Comparison of ENCODE assay signal across 15 cellular contexts in the genomic region with DNA sequence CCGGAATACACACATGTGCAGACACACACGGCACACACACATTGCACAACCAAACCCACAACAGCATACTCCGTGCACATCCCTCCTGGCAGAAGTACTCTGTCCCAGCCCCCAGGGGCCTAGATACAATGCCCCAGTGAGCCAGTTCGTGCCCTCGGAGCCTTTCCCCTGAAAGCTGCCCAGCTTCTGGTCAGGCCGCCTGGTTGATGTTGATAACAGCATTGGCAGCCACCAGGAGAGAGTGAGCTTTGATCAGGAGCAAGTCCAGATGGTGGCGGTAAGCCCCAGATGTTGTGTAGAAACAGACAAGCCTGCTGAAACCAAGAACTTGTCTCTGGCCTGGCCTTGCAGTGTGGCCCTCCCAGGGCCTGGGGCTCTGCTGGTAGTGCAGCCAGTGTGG.
DNase-seq lines count a peak whose midpoint lies in the region; FAIRE-seq and TF ChIP-seq lines count a peak whose summit lies in the region.
"Had no signal": no experiment of that assay in that cellular context is flagged by ENCODE, and none has a peak within 500 bp of the region (broad histone marks: within the 10 kb centered on the region; RNA-seq: fewer than 3 reads in every experiment).

No MANE protein-coding gene starts in this region.

- no peak overlapping the region for H4K8ac ChIP-seq in H1 (ENCODE audit: extremely low read depth, insufficient read depth, low read length)

- no peak for FAIRE-seq in H1 (lab: Jason Lieb, UNC)
- FAIRE-seq: G401.6, HepG2 had no signal

- no peak overlapping the region for H2AFZ ChIP-seq in H1 (ENCODE audit: low read length)

- H4K20me1 ChIP-seq in H1 (replicated peaks in 1 of 2; ENCODE audit: control insufficient read depth in 1 of 2, insufficient read depth in 2 of 2, low read length in 2 of 2) = peaks cover 0 to 2% of the 10 kb centered on the region in 2 experiments

- no peak overlapping the region for H3K56ac ChIP-seq in H1 (replicated peaks; ENCODE audit: insufficient read length, low read depth, low read length)

- H3K23me2 ChIP-seq in H1 (ENCODE audit: low read depth, low read length) = no peaks in the 10 kb centered on the region

- H3K27ac ChIP-seq in H1 (ENCODE audit: low read depth, low read length) (no peak overlapping the region), spleen (no peak overlapping the region)
- H3K27ac ChIP-seq: BLaER1 treated with 17β-estradiol and CSF1 and Interleukin-3, amounts not matched to agents 10 nM and 100 nM had no signal

- no peaks in the 10 kb centered on the region for H3K36me3 Mint-ChIP-seq in chondrocyte (ENCODE audit: low read depth)
- H3K36me3 Mint-ChIP-seq: CD8-positive, alpha-beta T cell; IgD-negative memory B cell had no signal

- H3K4me1 ChIP-seq in H1 (replicated peaks in 1 of 4; ENCODE audit: control insufficient read depth in 3 of 4, insufficient read depth in 4 of 4, low read length in 3 of 4) (peaks cover 0 to 12% (median 6%) of the 10 kb centered on the region in 4 experiments; a peak in 5 of 7 replicates), spleen (no peaks in the 10 kb centered on the region)
- H3K4me1 ChIP-seq: HAP-1 had no signal

- no peak overlapping the region for H3K4me2 ChIP-seq in H1 (ENCODE audit: insufficient read depth in 1 of 2, low read depth in 2 of 2, low read length in 2 of 2)
- H3K4me2 ChIP-seq: BLaER1 treated with 17β-estradiol and CSF1 and Interleukin-3, amounts not matched to agents 10 nM and 100 nM had no signal

- no peaks in the 10 kb centered on the region for H3K4me1 Mint-ChIP-seq in chondrocyte (ENCODE audit: low read depth)
- H3K4me1 Mint-ChIP-seq: IgD-negative memory B cell had no signal

- H3K36me3 ChIP-seq in H1 (ENCODE audit: control insufficient read depth in 2 of 4, insufficient read depth in 4 of 4, low read length in 3 of 4) (no peaks in the 10 kb centered on the region), spleen (no peaks in the 10 kb centered on the region)
- H3K36me3 ChIP-seq: BLaER1 treated with 17β-estradiol and CSF1 and Interleukin-3, amounts not matched to agents 10 nM and 100 nM; HAP-1 had no signal

- no peak overlapping the region for H4K91ac ChIP-seq in H1 (replicated peaks; ENCODE audit: insufficient read length, low read length)

- no peaks in the 10 kb centered on the region for H3K9me3 Mint-ChIP-seq in chondrocyte (ENCODE audit: low read depth)
- H3K9me3 Mint-ChIP-seq: CD8-positive, alpha-beta T cell had no signal

- no peak for TF ChIP-seq POLR2A in H1 (IDR thresholded peaks at IDR 0.05; ENCODE audit: control extremely low read depth in 1 of 2, low read depth in 2 of 2, low read length in 2 of 2)
- no peak for TF ChIP-seq POLR2A in spleen (IDR thresholded peaks at IDR 0.05)
- TF ChIP-seq POLR2A in lower leg skin (IDR thresholded peaks at IDR 0.05) = no peak

- TF ChIP-seq EP300 in H1 (IDR thresholded peaks at IDR 0.05; ENCODE audit: borderline replicate concordance in 1 of 2, low read depth in 2 of 2, low read length in 2 of 2) = no peak

- H2BK12ac ChIP-seq in H1 (ENCODE audit: low read depth, low read length) = peak overlapping the region; percentile 50; the same call in 1 of the 2 replicates

- no peak overlapping the region for H3K23ac ChIP-seq in H1 (ENCODE audit: insufficient read length)

- H3K9me3 ChIP-seq in H1 (ENCODE audit: insufficient read depth in 2 of 2, low read depth in 1 of 2, low read length in 1 of 2) = no peaks in the 10 kb centered on the region
- no peaks in the 10 kb centered on the region for H3K9me3 ChIP-seq in spleen
- H3K9me3 ChIP-seq: BLaER1 treated with 17β-estradiol and CSF1 and Interleukin-3, amounts not matched to agents 10 nM and 100 nM; HAP-1 had no signal

- CTCF ChIA-PET in H1 (lab: Charles Lee; ENCODE audit: partially characterized antibody) = interaction anchor here (1.0 to 1.6 kb wide), 4 partner anchors 12 to 125 kb away, joined by 3 to 5 read pairs (median 4); no protein-coding TSS in a partner anchor

- TF ChIP-seq CTCF in H1 (IDR thresholded peaks at IDR 0.05; ENCODE audit: control extremely low read depth in 1 of 3, insufficient read depth in 1 of 3, low read depth in 1 of 3, low read length in 3 of 3) (no peak), spleen (IDR thresholded peaks at IDR 0.05 in 8 of 11, conservative IDR thresholded peaks at IDR 0.05 in 3 of 11) (no peak), chondrocyte (IDR thresholded peaks at IDR 0.05) (no peak), lower leg skin (IDR thresholded peaks at IDR 0.05) (no peak)

- no peaks in the 10 kb centered on the region for H3K27me3 Mint-ChIP-seq in chondrocyte (ENCODE audit: low read depth)

- no peak overlapping the region for H2BK15ac ChIP-seq in H1 (ENCODE audit: low read length)

- peak; percentile 65 for DNase-seq in NCI-H82 (lab: John Stamatoyannopoulos, UW)
- DNase-seq in NCI-H82 treated with DMSO at 0.1 percent for 48 hours (lab: John Stamatoyannopoulos, UW; ENCODE audit: unreplicated experiment) = no peak
- peak; percentile 80 for DNase-seq in DMS 273 (lab: John Stamatoyannopoulos, UW; ENCODE audit: unreplicated experiment)
- no peak for DNase-seq in H1 (ENCODE audit: low read depth in 1 of 2, low spot score in 2 of 2)
- DNase-seq in spleen = peak; percentile 24
- no peak for DNase-seq in chondrocyte (ENCODE audit: low spot score)
- DNase-seq in lower leg skin (ENCODE audit: low spot score in 2 of 2) = no peak
- DNase-seq: 8988T; Calu3; CD8-positive, alpha-beta T cell had no signal

- H3K27ac Mint-ChIP-seq in chondrocyte (ENCODE audit: unreplicated experiment) = no peak overlapping the region
- H3K27ac Mint-ChIP-seq: CD8-positive, alpha-beta T cell; IgD-negative memory B cell had no signal

- H3K18ac ChIP-seq in H1 (ENCODE audit: extremely low read depth, low read length) = no peak overlapping the region

- POLR2A ChIA-PET in H1 (lab: Charles Lee; ENCODE audit: partially characterized antibody) = no interaction called here

- H2BK5ac ChIP-seq in H1 (ENCODE audit: low read depth, low read length) = no peak overlapping the region

- no peak overlapping the region for H4K5ac ChIP-seq in H1 (ENCODE audit: insufficient read length, low read depth, low read length)

- intact Hi-C loops in spleen (cut with DNase I; ENCODE audit: low total_unique reads) = no loop called here
- intact Hi-C loops in lower leg skin (cut with DNase I; ENCODE audit: low total_unique reads) = no loop called here

- H2AK5ac ChIP-seq in H1 (ENCODE audit: low read depth, low read length) = no peak overlapping the region

- no peak for TF ChIP-seq RAD21 in H1 (IDR thresholded peaks at IDR 0.05 in 1 of 2, conservative IDR thresholded peaks at IDR 0.05 in 1 of 2; ENCODE audit: low read depth in 2 of 2, low read length in 2 of 2)

- H2BK120ac ChIP-seq in H1 (replicated peaks; ENCODE audit: low read depth, low read length) = no peak overlapping the region

- 84% methylated on average over 7 of the region's 7 CpGs; no CpG with 5 or more reads in 1 of the 2 experiments for WGBS in H1 (ENCODE audit: extremely low coverage in 1 of 2, insufficient coverage in 1 of 2, insufficient read length in 1 of 2, insufficient replicate concordance in 2 of 2, low coverage in 1 of 2, low lambda C conversion rate in 2 of 2, missing lambda C conversion rate in 1 of 2), 2 experiments
- WGBS in spleen, 5 donors = 62 to 92% (median 82%) methylated on average over 4 to 7 of the region's 7 CpGs
- WGBS in lower leg skin, 2 donors = 77 to 79% methylated on average over 7 of the region's 7 CpGs

- no peak overlapping the region for H3K4me3 Mint-ChIP-seq in chondrocyte (ENCODE audit: unreplicated experiment)
- H3K4me3 Mint-ChIP-seq: CD8-positive, alpha-beta T cell; IgD-negative memory B cell had no signal

- H3K27me3 ChIP-seq in H1 (replicated peaks in 1 of 4; ENCODE audit: control insufficient read depth in 3 of 4, extremely low read depth in 1 of 4, insufficient read depth in 3 of 4, low read length in 3 of 4) (no peaks in the 10 kb centered on the region), spleen (replicated peaks in 1 of 7) (peaks cover 0 to 52% (median 10%) of the 10 kb centered on the region in 7 donors)
- H3K27me3 ChIP-seq: BLaER1 treated with 17β-estradiol and CSF1 and Interleukin-3, amounts not matched to agents 10 nM and 100 nM had no signal

- no peaks in the 10 kb centered on the region for H3K79me2 ChIP-seq in H1 (ENCODE audit: control insufficient read depth in 1 of 2, insufficient read depth in 2 of 2, low read length in 2 of 2)

- no peak overlapping the region for H3K9ac ChIP-seq in H1 (replicated peaks in 1 of 4; ENCODE audit: extremely low read depth in 1 of 4, low read depth in 3 of 4, low read length in 3 of 4)
- H3K9ac ChIP-seq: BLaER1 treated with 17β-estradiol and CSF1 and Interleukin-3, amounts not matched to agents 10 nM and 100 nM had no signal

- H3K4me3 ChIP-seq in H1 (ENCODE audit: extremely low read depth in 1 of 4, insufficient read depth in 2 of 4, low read depth in 3 of 4, low read length in 4 of 4) (no peak overlapping the region), spleen (no peak overlapping the region), lower leg skin (ENCODE audit: low read depth, poor library complexity, severe bottlenecking) (no peak overlapping the region)
- H3K4me3 ChIP-seq: BLaER1 treated with 17β-estradiol and CSF1 and Interleukin-3, amounts not matched to agents 10 nM and 100 nM; HAP-1 had no signal

- H3K4ac ChIP-seq in H1 (replicated peaks; ENCODE audit: insufficient read length, low read depth, low read length) = no peak overlapping the region

- H2BK20ac ChIP-seq in H1 (ENCODE audit: low read length) = no peak overlapping the region

- H3K79me1 ChIP-seq in H1 (ENCODE audit: low read depth, low read length) = no peaks in the 10 kb centered on the region

- no peak overlapping the region for H3K14ac ChIP-seq in H1 (ENCODE audit: insufficient read length)

TF ChIP-seq in H1, 55 proteins besides CTCF, POLR2A, EP300 and RAD21:
- no peak for TF ChIP-seq CBX8 (IDR thresholded peaks at IDR 0.05; ENCODE audit: borderline replicate concordance, low read depth, low read length)
- no peak for TF ChIP-seq TBP (IDR thresholded peaks at IDR 0.05; ENCODE audit: low read depth, low read length)
- TF ChIP-seq POU5F1 (IDR thresholded peaks at IDR 0.05; ENCODE audit: low read depth, low read length) = no peak
- no peak for TF ChIP-seq HDAC2 (IDR thresholded peaks at IDR 0.05; ENCODE audit: borderline replicate concordance in 1 of 2, low read depth in 2 of 2, low read length in 2 of 2)

Comparison
In these comparisons a context has a peak if more than half of its experiments do, and no peak if none do; other contexts are left out.
1. DNase-seq: peak in NCI-H82 (single experiment), DMS 273 (single experiment) and spleen (single experiment); none in NCI-H82 treated with DMSO at 0.1 percent for 48 hours (single experiment), H1 (0 of 2), chondrocyte (single experiment) and lower leg skin (0 of 2).